8 cellular contexts compared by ENCODE assay signal in genomic region chr6:27809939-27810767, GRCh38.
DNase-seq lines count a peak whose midpoint lies in the region; ATAC-seq, FAIRE-seq and TF ChIP-seq lines count a peak whose summit lies in the region.

No MANE protein-coding gene starts in this region.

- peak; percentile 79 for FAIRE-seq in HepG2 (lab: Jason Lieb, UNC)

- no peaks in the 10 kb centered on the region; a peak in 1 of 5 replicates for H3K27me3 ChIP-seq in HepG2 (ENCODE audit: control insufficient read depth in 1 of 2, insufficient read depth in 2 of 2, low read length in 2 of 2)

- peak; percentile 58 for TF ChIP-seq RAD21 in HepG2 (CRISPR knock-in tag; IDR thresholded peaks at IDR 0.05)

- no peaks in the 10 kb centered on the region for H3K36me3 ChIP-seq in HepG2 (replicated peaks in 1 of 2; ENCODE audit: control insufficient read depth in 1 of 2, insufficient read depth in 2 of 2, low read length in 2 of 2)

- H3K9me3 ChIP-seq in HepG2 (ENCODE audit: low read length) = no peaks in the 10 kb centered on the region

- in situ Hi-C loops in HepG2 (cut with HindIII; ENCODE audit: extremely low pct_ligation_motif_present, low pct_unique_long_range_greater_than_20kb) = loop anchor here (5.0 to 10.0 kb wide), 2 partner anchors 87 to 1775 kb away; a partner anchor contains a TSS

- TF ChIP-seq CTCF in HepG2 (CRISPR knock-in tag; IDR thresholded peaks at IDR 0.05) = peak; percentile 65

- TF ChIP-seq EP300 in HepG2 (IDR thresholded peaks at IDR 0.05; ENCODE audit: low read depth in 2 of 2, low read length in 2 of 2) (peak in 1 of 2 experiments; percentile 33; a peak in 1 of 4 replicates), HepG2 (CRISPR knock-in tag; IDR thresholded peaks at IDR 0.05; ENCODE audit: borderline replicate concordance) (peak; percentile 42; the same call in 1 of the 2 replicates)

- CTCF ChIA-PET in HepG2 (lab: Yijun Ruan, JAX; ENCODE audit: low intra/inter-chr PET ratio, low total read pairs) = no interaction called here

- H3K4me3 ChIP-seq in HepG2 (replicated peaks in 1 of 3; ENCODE audit: insufficient read depth in 1 of 3, low read depth in 2 of 3, low read length in 3 of 3) = peak overlapping the region; percentile 76 to 84 (median 79)

- peak overlapping the region; percentile 87 for H3K4me2 ChIP-seq in HepG2 (ENCODE audit: low read depth, low read length)

- peak overlapping the region; percentile 89 for H3K27ac ChIP-seq in HepG2 (ENCODE audit: extremely low read length, insufficient read depth, low read length)

- H3K79me2 ChIP-seq in HepG2 (ENCODE audit: insufficient read depth, low read length) = peaks cover 2% of the 10 kb centered on the region

- peak; percentile 77 to 79 for DNase-seq in AML-193 (lab: John Stamatoyannopoulos, UW)
- DNase-seq in NCI-H524 treated with DMSO at 0.1 percent for 48 hours (lab: John Stamatoyannopoulos, UW) = peak; percentile 49
- peak; percentile 96 for DNase-seq in activated CD4-positive, alpha-beta T cell treated with anti-CD3 and anti-CD28 coated beads, Interleukin-2, amount 10 ng/mL, durations not matched to agents 24 days and 14 days
- peak; percentile 94 to 97 for DNase-seq in dermis microvascular lymphatic vessel endothelial cell (ENCODE audit: low read depth in 2 of 2)
- DNase-seq in HepG2 (ENCODE audit: low spot score) = peak; percentile 98
- peak; percentile 49 to 72 for DNase-seq in stimulated activated CD4-positive, alpha-beta T cell treated with anti-CD3 and anti-CD28 coated beads, Interleukin-4, amount 100 ng/mL, for 4 hours

- peaks cover 67% of the 10 kb centered on the region for H3K4me1 Mint-ChIP-seq in activated CD4-positive, alpha-beta T cell treated with anti-CD3 and anti-CD28 coated beads, Interleukin-2, amount 10 ng/mL, durations not matched to agents 24 days and 14 days

- H3K4me3 Mint-ChIP-seq in activated CD4-positive, alpha-beta T cell treated with anti-CD3 and anti-CD28 coated beads, Interleukin-2, amount 10 ng/mL, durations not matched to agents 24 days and 14 days = peak overlapping the region; percentile 87

- peak; percentile 99 to 100 for TF ChIP-seq POLR2A in HepG2 (IDR thresholded peaks at IDR 0.05; ENCODE audit: insufficient read depth in 1 of 2, low read depth in 2 of 2, low read length in 2 of 2)

- TSS peak; percentile 63 for BruUV-seq in HepG2 (replicated peaks; lab: Mats Ljungman, UMichigan)

- no peak overlapping the region for H2AFZ ChIP-seq in HepG2 (ENCODE audit: low read length)

- no peaks in the 10 kb centered on the region for H3K36me3 Mint-ChIP-seq in activated CD4-positive, alpha-beta T cell treated with anti-CD3 and anti-CD28 coated beads, Interleukin-2, amount 10 ng/mL, durations not matched to agents 24 days and 14 days (ENCODE audit: low read depth)

- intact Hi-C loops in activated CD4-positive, alpha-beta T cell treated with anti-CD3 and anti-CD28 coated beads, Interleukin-2, amount 10 ng/mL, durations not matched to agents 24 days and 14 days (cut with micrococcal nuclease) = loop anchor here (1.0 to 5.0 kb wide), 5 partner anchors 83 to 1783 kb away; a partner anchor contains a TSS
- intact Hi-C loops in HepG2 (cut with micrococcal nuclease; ENCODE audit: unreplicated experiment) = loop anchor here (1.0 to 5.0 kb wide), 4 partner anchors 21 to 272 kb away; partner anchors contain the start of gene ZNF165

- H3K4me1 ChIP-seq in HepG2 (ENCODE audit: insufficient read depth, low read length) = peaks cover 54% of the 10 kb centered on the region

- no peaks in the 10 kb centered on the region for H4K20me1 ChIP-seq in HepG2 (ENCODE audit: insufficient read depth, low read length)

- WGBS in HepG2 (ENCODE audit: low lambda C conversion rate) = 2% methylated on average over 43 of the region's 51 CpGs

- H3K9me3 Mint-ChIP-seq in activated CD4-positive, alpha-beta T cell treated with anti-CD3 and anti-CD28 coated beads, Interleukin-2, amount 10 ng/mL, durations not matched to agents 24 days and 14 days = no peaks in the 10 kb centered on the region

- no peaks in the 10 kb centered on the region for H3K27me3 Mint-ChIP-seq in activated CD4-positive, alpha-beta T cell treated with anti-CD3 and anti-CD28 coated beads, Interleukin-2, amount 10 ng/mL, durations not matched to agents 24 days and 14 days

- POLR2A ChIA-PET in HepG2 (lab: Yijun Ruan, JAX) = interaction anchor here (0.7 to 7.1 kb wide), 34 partner anchors 8 to 1789 kb away, joined by 3 to 208 read pairs (median 4); a partner anchor contains a TSS

- peak overlapping the region; percentile 96 for H3K27ac Mint-ChIP-seq in activated CD4-positive, alpha-beta T cell treated with anti-CD3 and anti-CD28 coated beads, Interleukin-2, amount 10 ng/mL, durations not matched to agents 24 days and 14 days

- peak; percentile 28 for ATAC-seq in GM19023 (IDR thresholded peaks at IDR 0.05; ENCODE audit: unreplicated experiment)
- ATAC-seq in HG03432 (IDR thresholded peaks at IDR 0.05; ENCODE audit: unreplicated experiment) = peak; percentile 31
- peak; percentile 57 for ATAC-seq in HepG2

- peak overlapping the region; percentile 85 for H3K9ac ChIP-seq in HepG2 (ENCODE audit: insufficient read depth, low read depth, low read length)

TF ChIP-seq in HepG2, 621 proteins besides CTCF, POLR2A, EP300 and RAD21 (continues in another document):
- peak; percentile 94 for TF ChIP-seq ZC3H4 (CRISPR knock-in tag; IDR thresholded peaks at IDR 0.05; ENCODE audit: borderline replicate concordance)
- no peak for TF ChIP-seq HMG20B (CRISPR knock-in tag; conservative IDR thresholded peaks at IDR 0.05)
- TF ChIP-seq, protein P1, sequence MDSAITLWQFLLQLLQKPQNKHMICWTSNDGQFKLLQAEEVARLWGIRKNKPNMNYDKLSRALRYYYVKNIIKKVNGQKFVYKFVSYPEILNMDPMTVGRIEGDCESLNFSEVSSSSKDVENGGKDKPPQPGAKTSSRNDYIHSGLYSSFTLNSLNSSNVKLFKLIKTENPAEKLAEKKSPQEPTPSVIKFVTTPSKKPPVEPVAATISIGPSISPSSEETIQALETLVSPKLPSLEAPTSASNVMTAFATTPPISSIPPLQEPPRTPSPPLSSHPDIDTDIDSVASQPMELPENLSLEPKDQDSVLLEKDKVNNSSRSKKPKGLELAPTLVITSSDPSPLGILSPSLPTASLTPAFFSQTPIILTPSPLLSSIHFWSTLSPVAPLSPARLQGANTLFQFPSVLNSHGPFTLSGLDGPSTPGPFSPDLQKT (CRISPR knock-in tag; IDR thresholded peaks at IDR 0.05; ENCODE audit: borderline replicate concordance) = no peak
- peak; percentile 98 for TF ChIP-seq HNRNPLL (IDR thresholded peaks at IDR 0.05; ENCODE audit: low read depth, low read length, poor library complexity, severe bottlenecking)
- TF ChIP-seq RELA (CRISPR knock-in tag; IDR thresholded peaks at IDR 0.05) = peak; percentile 82
- no peak for TF ChIP-seq MEF2D (CRISPR knock-in tag; IDR thresholded peaks at IDR 0.05)
- TF ChIP-seq ETV5 (CRISPR knock-in tag; IDR thresholded peaks at IDR 0.05; ENCODE audit: borderline replicate concordance) = no peak
- TF ChIP-seq ESRRA (CRISPR knock-in tag; IDR thresholded peaks at IDR 0.05; ENCODE audit: low read depth) = peak; percentile 29; the same call in 1 of the 2 replicates
- peak; percentile 95 for TF ChIP-seq HDAC1 (CRISPR knock-in tag; IDR thresholded peaks at IDR 0.05)
- no peak for TF ChIP-seq ZNF281 (CRISPR knock-in tag; IDR thresholded peaks at IDR 0.05; ENCODE audit: borderline replicate concordance)
- peak; percentile 91 for TF ChIP-seq NFYC (CRISPR knock-in tag; IDR thresholded peaks at IDR 0.05)
- peak; percentile 40; the same call in 1 of the 2 replicates for TF ChIP-seq ZFP36L1 (CRISPR knock-in tag; IDR thresholded peaks at IDR 0.05)
- TF ChIP-seq MIER2 (CRISPR knock-in tag; IDR thresholded peaks at IDR 0.05) = 0 out of 2 replicates have a peak, but pooled peaks have one; percentile 51
- TF ChIP-seq ZNF570 (CRISPR knock-in tag; IDR thresholded peaks at IDR 0.05; ENCODE audit: borderline replicate concordance) = no peak; the same call in 1 of the 2 replicates

Comparison
In these comparisons a context has a peak if more than half of its experiments do, and no peak if none do; other contexts are left out.
1. Peak in every context shown above with its lines: DNase-seq, ATAC-seq, H3K4me3 ChIP-seq and H3K27ac ChIP-seq.